ENCODE assay signal across 1 cellular context in the genomic region with DNA sequence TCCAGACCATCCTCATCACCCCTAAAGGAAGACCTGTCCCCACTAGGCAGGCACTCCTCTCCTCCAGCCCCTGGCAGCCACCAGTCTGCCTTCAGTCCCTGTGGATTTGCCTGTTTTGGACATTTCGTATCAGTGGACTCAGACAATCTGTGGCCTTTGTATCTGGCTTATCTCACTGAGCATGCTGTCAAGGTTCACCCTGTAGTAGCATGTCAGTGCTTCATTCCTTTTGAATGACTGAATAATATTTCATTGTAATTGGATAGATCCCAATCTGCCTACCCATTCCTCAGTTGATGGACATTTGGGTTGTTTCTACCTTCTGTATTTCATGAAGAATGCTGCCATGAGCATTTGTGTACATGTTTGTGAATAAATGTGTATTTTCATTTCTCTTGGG.
TF ChIP-seq lines count a peak whose summit lies in the region.

No MANE protein-coding gene starts in this region.

TF ChIP-seq in K562, 482 proteins besides CTCF, POLR2A, EP300 and RAD21 (continued from another document and continues in another):
- TF ChIP-seq, protein P1, sequence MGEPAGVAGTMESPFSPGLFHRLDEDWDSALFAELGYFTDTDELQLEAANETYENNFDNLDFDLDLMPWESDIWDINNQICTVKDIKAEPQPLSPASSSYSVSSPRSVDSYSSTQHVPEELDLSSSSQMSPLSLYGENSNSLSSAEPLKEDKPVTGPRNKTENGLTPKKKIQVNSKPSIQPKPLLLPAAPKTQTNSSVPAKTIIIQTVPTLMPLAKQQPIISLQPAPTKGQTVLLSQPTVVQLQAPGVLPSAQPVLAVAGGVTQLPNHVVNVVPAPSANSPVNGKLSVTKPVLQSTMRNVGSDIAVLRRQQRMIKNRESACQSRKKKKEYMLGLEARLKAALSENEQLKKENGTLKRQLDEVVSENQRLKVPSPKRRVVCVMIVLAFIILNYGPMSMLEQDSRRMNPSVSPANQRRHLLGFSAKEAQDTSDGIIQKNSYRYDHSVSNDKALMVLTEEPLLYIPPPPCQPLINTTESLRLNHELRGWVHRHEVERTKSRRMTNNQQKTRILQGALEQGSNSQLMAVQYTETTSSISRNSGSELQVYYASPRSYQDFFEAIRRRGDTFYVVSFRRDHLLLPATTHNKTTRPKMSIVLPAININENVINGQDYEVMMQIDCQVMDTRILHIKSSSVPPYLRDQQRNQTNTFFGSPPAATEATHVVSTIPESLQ (CRISPR knock-in tag; IDR thresholded peaks at IDR 0.05) = no peak
- TF ChIP-seq, protein P2, sequence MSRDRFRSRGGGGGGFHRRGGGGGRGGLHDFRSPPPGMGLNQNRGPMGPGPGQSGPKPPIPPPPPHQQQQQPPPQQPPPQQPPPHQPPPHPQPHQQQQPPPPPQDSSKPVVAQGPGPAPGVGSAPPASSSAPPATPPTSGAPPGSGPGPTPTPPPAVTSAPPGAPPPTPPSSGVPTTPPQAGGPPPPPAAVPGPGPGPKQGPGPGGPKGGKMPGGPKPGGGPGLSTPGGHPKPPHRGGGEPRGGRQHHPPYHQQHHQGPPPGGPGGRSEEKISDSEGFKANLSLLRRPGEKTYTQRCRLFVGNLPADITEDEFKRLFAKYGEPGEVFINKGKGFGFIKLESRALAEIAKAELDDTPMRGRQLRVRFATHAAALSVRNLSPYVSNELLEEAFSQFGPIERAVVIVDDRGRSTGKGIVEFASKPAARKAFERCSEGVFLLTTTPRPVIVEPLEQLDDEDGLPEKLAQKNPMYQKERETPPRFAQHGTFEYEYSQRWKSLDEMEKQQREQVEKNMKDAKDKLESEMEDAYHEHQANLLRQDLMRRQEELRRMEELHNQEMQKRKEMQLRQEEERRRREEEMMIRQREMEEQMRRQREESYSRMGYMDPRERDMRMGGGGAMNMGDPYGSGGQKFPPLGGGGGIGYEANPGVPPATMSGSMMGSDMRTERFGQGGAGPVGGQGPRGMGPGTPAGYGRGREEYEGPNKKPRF (IDR thresholded peaks at IDR 0.05; ENCODE audit: low read depth, low read length) = no peak
- no peak for TF ChIP-seq TEAD2 (tag; IDR thresholded peaks at IDR 0.05)
- no peak for TF ChIP-seq SMAD4 (CRISPR knock-in tag; conservative IDR thresholded peaks at IDR 0.05)
- TF ChIP-seq, protein P3, sequence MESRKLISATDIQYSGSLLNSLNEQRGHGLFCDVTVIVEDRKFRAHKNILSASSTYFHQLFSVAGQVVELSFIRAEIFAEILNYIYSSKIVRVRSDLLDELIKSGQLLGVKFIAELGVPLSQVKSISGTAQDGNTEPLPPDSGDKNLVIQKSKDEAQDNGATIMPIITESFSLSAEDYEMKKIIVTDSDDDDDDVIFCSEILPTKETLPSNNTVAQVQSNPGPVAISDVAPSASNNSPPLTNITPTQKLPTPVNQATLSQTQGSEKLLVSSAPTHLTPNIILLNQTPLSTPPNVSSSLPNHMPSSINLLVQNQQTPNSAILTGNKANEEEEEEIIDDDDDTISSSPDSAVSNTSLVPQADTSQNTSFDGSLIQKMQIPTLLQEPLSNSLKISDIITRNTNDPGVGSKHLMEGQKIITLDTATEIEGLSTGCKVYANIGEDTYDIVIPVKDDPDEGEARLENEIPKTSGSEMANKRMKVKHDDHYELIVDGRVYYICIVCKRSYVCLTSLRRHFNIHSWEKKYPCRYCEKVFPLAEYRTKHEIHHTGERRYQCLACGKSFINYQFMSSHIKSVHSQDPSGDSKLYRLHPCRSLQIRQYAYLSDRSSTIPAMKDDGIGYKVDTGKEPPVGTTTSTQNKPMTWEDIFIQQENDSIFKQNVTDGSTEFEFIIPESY (CRISPR knock-in tag; IDR thresholded peaks at IDR 0.05) = no peak
- TF ChIP-seq NFYB (IDR thresholded peaks at IDR 0.05; ENCODE audit: extremely low read depth, insufficient read length) = no peak
- 0 out of 2 replicates have a peak, but pooled peaks have one; percentile 12 for TF ChIP-seq SUPT5H (IDR thresholded peaks at IDR 0.05)
- 0 out of 2 replicates have a peak, but pooled peaks have one; percentile 44 for TF ChIP-seq NFXL1 (CRISPR knock-in tag; IDR thresholded peaks at IDR 0.05)
- TF ChIP-seq GABPA (tag; conservative IDR thresholded peaks at IDR 0.05; ENCODE audit: low read depth) = no peak
- no peak for TF ChIP-seq SMARCA5 (IDR thresholded peaks at IDR 0.05)
- TF ChIP-seq, protein P4, sequence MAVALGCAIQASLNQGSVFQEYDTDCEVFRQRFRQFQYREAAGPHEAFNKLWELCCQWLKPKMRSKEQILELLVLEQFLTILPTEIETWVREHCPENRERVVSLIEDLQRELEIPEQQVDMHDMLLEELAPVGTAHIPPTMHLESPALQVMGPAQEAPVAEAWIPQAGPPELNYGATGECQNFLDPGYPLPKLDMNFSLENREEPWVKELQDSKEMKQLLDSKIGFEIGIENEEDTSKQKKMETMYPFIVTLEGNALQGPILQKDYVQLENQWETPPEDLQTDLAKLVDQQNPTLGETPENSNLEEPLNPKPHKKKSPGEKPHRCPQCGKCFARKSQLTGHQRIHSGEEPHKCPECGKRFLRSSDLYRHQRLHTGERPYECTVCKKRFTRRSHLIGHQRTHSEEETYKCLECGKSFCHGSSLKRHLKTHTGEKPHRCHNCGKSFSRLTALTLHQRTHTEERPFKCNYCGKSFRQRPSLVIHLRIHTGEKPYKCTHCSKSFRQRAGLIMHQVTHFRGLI (CRISPR knock-in tag; IDR thresholded peaks at IDR 0.05) = no peak
- TF ChIP-seq, protein P5, sequence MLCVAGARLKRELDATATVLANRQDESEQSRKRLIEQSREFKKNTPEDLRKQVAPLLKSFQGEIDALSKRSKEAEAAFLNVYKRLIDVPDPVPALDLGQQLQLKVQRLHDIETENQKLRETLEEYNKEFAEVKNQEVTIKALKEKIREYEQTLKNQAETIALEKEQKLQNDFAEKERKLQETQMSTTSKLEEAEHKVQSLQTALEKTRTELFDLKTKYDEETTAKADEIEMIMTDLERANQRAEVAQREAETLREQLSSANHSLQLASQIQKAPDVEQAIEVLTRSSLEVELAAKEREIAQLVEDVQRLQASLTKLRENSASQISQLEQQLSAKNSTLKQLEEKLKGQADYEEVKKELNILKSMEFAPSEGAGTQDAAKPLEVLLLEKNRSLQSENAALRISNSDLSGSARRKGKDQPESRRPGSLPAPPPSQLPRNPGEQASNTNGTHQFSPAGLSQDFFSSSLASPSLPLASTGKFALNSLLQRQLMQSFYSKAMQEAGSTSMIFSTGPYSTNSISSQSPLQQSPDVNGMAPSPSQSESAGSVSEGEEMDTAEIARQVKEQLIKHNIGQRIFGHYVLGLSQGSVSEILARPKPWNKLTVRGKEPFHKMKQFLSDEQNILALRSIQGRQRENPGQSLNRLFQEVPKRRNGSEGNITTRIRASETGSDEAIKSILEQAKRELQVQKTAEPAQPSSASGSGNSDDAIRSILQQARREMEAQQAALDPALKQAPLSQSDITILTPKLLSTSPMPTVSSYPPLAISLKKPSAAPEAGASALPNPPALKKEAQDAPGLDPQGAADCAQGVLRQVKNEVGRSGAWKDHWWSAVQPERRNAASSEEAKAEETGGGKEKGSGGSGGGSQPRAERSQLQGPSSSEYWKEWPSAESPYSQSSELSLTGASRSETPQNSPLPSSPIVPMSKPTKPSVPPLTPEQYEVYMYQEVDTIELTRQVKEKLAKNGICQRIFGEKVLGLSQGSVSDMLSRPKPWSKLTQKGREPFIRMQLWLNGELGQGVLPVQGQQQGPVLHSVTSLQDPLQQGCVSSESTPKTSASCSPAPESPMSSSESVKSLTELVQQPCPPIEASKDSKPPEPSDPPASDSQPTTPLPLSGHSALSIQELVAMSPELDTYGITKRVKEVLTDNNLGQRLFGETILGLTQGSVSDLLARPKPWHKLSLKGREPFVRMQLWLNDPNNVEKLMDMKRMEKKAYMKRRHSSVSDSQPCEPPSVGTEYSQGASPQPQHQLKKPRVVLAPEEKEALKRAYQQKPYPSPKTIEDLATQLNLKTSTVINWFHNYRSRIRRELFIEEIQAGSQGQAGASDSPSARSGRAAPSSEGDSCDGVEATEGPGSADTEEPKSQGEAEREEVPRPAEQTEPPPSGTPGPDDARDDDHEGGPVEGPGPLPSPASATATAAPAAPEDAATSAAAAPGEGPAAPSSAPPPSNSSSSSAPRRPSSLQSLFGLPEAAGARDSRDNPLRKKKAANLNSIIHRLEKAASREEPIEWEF (CRISPR knock-in tag; IDR thresholded peaks at IDR 0.05) = no peak
- TF ChIP-seq, protein P6, sequence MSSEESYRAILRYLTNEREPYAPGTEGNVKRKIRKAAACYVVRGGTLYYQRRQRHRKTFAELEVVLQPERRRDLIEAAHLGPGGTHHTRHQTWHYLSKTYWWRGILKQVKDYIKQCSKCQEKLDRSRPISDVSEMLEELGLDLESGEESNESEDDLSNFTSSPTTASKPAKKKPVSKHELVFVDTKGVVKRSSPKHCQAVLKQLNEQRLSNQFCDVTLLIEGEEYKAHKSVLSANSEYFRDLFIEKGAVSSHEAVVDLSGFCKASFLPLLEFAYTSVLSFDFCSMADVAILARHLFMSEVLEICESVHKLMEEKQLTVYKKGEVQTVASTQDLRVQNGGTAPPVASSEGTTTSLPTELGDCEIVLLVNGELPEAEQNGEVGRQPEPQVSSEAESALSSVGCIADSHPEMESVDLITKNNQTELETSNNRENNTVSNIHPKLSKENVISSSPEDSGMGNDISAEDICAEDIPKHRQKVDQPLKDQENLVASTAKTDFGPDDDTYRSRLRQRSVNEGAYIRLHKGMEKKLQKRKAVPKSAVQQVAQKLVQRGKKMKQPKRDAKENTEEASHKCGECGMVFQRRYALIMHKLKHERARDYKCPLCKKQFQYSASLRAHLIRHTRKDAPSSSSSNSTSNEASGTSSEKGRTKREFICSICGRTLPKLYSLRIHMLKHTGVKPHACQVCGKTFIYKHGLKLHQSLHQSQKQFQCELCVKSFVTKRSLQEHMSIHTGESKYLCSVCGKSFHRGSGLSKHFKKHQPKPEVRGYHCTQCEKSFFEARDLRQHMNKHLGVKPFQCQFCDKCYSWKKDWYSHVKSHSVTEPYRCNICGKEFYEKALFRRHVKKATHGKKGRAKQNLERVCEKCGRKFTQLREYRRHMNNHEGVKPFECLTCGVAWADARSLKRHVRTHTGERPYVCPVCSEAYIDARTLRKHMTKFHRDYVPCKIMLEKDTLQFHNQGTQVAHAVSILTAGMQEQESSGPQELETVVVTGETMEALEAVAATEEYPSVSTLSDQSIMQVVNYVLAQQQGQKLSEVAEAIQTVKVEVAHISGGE (CRISPR knock-in tag; IDR thresholded peaks at IDR 0.05) = no peak
- TF ChIP-seq NONO (IDR thresholded peaks at IDR 0.05; ENCODE audit: low read depth in 2 of 2, low read length in 1 of 2) = no peak
- TF ChIP-seq RCOR1 (IDR thresholded peaks at IDR 0.05; ENCODE audit: borderline replicate concordance in 1 of 2, low read depth in 2 of 2, low read length in 2 of 2) = peak in 1 of 2 experiments; percentile 76; a peak in 1 of 4 replicates
- TF ChIP-seq GABPB1 (CRISPR knock-in tag; IDR thresholded peaks at IDR 0.05) = 0 out of 2 replicates have a peak, but pooled peaks have one; percentile 23
- TF ChIP-seq RBM25 (IDR thresholded peaks at IDR 0.05; ENCODE audit: low read depth, low read length, severe bottlenecking) = no peak
- no peak for TF ChIP-seq NR2C1 (IDR thresholded peaks at IDR 0.05)
- no peak for TF ChIP-seq NR2C1 (tag; IDR thresholded peaks at IDR 0.05)
- TF ChIP-seq ZNF77 (CRISPR knock-in tag; IDR thresholded peaks at IDR 0.05) = no peak
- no peak for TF ChIP-seq NCOA1 (IDR thresholded peaks at IDR 0.05; ENCODE audit: low read depth)
- no peak for TF ChIP-seq YBX1 (IDR thresholded peaks at IDR 0.05)
- TF ChIP-seq, protein P7, sequence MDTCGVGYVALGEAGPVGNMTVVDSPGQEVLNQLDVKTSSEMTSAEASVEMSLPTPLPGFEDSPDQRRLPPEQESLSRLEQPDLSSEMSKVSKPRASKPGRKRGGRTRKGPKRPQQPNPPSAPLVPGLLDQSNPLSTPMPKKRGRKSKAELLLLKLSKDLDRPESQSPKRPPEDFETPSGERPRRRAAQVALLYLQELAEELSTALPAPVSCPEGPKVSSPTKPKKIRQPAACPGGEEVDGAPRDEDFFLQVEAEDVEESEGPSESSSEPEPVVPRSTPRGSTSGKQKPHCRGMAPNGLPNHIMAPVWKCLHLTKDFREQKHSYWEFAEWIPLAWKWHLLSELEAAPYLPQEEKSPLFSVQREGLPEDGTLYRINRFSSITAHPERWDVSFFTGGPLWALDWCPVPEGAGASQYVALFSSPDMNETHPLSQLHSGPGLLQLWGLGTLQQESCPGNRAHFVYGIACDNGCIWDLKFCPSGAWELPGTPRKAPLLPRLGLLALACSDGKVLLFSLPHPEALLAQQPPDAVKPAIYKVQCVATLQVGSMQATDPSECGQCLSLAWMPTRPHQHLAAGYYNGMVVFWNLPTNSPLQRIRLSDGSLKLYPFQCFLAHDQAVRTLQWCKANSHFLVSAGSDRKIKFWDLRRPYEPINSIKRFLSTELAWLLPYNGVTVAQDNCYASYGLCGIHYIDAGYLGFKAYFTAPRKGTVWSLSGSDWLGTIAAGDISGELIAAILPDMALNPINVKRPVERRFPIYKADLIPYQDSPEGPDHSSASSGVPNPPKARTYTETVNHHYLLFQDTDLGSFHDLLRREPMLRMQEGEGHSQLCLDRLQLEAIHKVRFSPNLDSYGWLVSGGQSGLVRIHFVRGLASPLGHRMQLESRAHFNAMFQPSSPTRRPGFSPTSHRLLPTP (IDR thresholded peaks at IDR 0.05; ENCODE audit: borderline replicate concordance, extremely low read depth, insufficient read length) = no peak
- TF ChIP-seq, protein P8, sequence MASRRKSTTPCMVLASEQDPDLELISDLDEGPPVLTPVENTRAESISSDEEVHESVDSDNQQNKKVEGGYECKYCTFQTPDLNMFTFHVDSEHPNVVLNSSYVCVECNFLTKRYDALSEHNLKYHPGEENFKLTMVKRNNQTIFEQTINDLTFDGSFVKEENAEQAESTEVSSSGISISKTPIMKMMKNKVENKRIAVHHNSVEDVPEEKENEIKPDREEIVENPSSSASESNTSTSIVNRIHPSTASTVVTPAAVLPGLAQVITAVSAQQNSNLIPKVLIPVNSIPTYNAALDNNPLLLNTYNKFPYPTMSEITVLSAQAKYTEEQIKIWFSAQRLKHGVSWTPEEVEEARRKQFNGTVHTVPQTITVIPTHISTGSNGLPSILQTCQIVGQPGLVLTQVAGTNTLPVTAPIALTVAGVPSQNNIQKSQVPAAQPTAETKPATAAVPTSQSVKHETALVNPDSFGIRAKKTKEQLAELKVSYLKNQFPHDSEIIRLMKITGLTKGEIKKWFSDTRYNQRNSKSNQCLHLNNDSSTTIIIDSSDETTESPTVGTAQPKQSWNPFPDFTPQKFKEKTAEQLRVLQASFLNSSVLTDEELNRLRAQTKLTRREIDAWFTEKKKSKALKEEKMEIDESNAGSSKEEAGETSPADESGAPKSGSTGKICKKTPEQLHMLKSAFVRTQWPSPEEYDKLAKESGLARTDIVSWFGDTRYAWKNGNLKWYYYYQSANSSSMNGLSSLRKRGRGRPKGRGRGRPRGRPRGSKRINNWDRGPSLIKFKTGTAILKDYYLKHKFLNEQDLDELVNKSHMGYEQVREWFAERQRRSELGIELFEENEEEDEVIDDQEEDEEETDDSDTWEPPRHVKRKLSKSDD (conservative IDR thresholded peaks at IDR 0.05; ENCODE audit: low read length) = no peak
- TF ChIP-seq, protein P9, sequence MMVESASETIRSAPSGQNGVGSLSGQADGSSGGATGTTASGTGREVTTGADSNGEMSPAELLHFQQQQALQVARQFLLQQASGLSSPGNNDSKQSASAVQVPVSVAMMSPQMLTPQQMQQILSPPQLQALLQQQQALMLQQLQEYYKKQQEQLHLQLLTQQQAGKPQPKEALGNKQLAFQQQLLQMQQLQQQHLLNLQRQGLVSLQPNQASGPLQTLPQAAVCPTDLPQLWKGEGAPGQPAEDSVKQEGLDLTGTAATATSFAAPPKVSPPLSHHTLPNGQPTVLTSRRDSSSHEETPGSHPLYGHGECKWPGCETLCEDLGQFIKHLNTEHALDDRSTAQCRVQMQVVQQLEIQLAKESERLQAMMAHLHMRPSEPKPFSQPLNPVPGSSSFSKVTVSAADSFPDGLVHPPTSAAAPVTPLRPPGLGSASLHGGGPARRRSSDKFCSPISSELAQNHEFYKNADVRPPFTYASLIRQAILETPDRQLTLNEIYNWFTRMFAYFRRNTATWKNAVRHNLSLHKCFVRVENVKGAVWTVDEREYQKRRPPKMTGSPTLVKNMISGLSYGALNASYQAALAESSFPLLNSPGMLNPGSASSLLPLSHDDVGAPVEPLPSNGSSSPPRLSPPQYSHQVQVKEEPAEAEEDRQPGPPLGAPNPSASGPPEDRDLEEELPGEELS (CRISPR knock-in tag; IDR thresholded peaks at IDR 0.05; ENCODE audit: borderline replicate concordance) = no peak
